ENCODE assay signal across 1 cellular context in the genomic region with DNA sequence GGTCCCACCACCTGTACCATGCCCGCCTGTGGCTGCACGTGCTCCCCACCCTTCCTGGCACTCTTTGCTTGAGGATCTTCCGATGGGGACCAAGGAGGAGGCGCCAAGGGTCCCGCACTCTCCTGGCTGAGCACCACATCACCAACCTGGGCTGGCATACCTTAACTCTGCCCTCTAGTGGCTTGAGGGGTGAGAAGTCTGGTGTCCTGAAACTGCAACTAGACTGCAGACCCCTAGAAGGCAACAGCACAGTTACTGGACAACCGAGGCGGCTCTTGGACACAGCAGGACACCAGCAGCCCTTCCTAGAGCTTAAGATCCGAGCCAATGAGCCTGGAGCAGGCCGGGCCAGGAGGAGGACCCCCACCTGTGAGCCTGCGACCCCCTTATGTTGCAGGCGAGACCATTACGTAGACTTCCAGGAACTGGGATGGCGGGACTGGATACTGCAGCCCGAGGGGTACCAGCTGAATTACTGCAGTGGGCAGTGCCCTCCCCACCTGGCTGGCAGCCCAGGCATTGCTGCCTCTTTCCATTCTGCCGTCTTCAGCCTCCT.
TF ChIP-seq lines count a peak whose summit lies in the region.

No MANE protein-coding gene starts in this region.

TF ChIP-seq in HEK293, 187 proteins besides CTCF, POLR2A, EP300 and RAD21 (continued from another document):
- TF ChIP-seq PRDM2 (tag by site-specific recombination; IDR thresholded peaks at IDR 0.05; ENCODE audit: borderline replicate concordance) = 0 out of 2 replicates have a peak, but pooled peaks have one; percentile 47
- TF ChIP-seq ZNF555 (tag by site-specific recombination; conservative IDR thresholded peaks at IDR 0.05) = no peak
- peak; percentile 84 for TF ChIP-seq ZNF2 (tag by site-specific recombination; IDR thresholded peaks at IDR 0.05)
- TF ChIP-seq, protein P1, sequence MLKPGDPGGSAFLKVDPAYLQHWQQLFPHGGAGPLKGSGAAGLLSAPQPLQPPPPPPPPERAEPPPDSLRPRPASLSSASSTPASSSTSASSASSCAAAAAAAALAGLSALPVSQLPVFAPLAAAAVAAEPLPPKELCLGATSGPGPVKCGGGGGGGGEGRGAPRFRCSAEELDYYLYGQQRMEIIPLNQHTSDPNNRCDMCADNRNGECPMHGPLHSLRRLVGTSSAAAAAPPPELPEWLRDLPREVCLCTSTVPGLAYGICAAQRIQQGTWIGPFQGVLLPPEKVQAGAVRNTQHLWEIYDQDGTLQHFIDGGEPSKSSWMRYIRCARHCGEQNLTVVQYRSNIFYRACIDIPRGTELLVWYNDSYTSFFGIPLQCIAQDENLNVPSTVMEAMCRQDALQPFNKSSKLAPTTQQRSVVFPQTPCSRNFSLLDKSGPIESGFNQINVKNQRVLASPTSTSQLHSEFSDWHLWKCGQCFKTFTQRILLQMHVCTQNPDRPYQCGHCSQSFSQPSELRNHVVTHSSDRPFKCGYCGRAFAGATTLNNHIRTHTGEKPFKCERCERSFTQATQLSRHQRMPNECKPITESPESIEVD (tag by site-specific recombination; IDR thresholded peaks at IDR 0.05) = no peak
- peak; percentile 46; the same call in 1 of the 2 replicates for TF ChIP-seq ZNF394 (tag by site-specific recombination; IDR thresholded peaks at IDR 0.05; ENCODE audit: borderline replicate concordance)
- TF ChIP-seq ZIC2 (tag by site-specific recombination; IDR thresholded peaks at IDR 0.05) = peak; percentile 77
- TF ChIP-seq, protein P2, sequence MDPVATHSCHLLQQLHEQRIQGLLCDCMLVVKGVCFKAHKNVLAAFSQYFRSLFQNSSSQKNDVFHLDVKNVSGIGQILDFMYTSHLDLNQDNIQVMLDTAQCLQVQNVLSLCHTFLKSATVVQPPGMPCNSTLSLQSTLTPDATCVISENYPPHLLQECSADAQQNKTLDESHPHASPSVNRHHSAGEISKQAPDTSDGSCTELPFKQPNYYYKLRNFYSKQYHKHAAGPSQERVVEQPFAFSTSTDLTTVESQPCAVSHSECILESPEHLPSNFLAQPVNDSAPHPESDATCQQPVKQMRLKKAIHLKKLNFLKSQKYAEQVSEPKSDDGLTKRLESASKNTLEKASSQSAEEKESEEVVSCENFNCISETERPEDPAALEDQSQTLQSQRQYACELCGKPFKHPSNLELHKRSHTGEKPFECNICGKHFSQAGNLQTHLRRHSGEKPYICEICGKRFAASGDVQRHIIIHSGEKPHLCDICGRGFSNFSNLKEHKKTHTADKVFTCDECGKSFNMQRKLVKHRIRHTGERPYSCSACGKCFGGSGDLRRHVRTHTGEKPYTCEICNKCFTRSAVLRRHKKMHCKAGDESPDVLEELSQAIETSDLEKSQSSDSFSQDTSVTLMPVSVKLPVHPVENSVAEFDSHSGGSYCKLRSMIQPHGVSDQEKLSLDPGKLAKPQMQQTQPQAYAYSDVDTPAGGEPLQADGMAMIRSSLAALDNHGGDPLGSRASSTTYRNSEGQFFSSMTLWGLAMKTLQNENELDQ (tag by site-specific recombination; IDR thresholded peaks at IDR 0.05; ENCODE audit: low read depth) = no peak
- TF ChIP-seq ZNF629 (tag by site-specific recombination; IDR thresholded peaks at IDR 0.05) = peak; percentile 24; the same call in 1 of the 2 replicates
- TF ChIP-seq ZNF48 (tag by site-specific recombination; IDR thresholded peaks at IDR 0.05) = no peak
- TF ChIP-seq ZNF335 (tag by site-specific recombination; conservative IDR thresholded peaks at IDR 0.05) = peak; percentile 23; the same call in 1 of the 2 replicates
- TF ChIP-seq, protein P3, sequence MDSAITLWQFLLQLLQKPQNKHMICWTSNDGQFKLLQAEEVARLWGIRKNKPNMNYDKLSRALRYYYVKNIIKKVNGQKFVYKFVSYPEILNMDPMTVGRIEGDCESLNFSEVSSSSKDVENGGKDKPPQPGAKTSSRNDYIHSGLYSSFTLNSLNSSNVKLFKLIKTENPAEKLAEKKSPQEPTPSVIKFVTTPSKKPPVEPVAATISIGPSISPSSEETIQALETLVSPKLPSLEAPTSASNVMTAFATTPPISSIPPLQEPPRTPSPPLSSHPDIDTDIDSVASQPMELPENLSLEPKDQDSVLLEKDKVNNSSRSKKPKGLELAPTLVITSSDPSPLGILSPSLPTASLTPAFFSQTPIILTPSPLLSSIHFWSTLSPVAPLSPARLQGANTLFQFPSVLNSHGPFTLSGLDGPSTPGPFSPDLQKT (IDR thresholded peaks at IDR 0.05; ENCODE audit: borderline replicate concordance, low read depth, low read length) = no peak
- peak; percentile 92 for TF ChIP-seq ZBTB48 (tag by site-specific recombination; IDR thresholded peaks at IDR 0.05)
- TF ChIP-seq ZFP69B (tag by site-specific recombination; IDR thresholded peaks at IDR 0.05) = peak; percentile 38
- no peak for TF ChIP-seq ZSCAN4 (tag by site-specific recombination; IDR thresholded peaks at IDR 0.05)
- TF ChIP-seq HIC1 (tag by site-specific recombination; IDR thresholded peaks at IDR 0.05) = peak; percentile 90
- TF ChIP-seq MEIS1 (CRISPR knock-in tag; IDR thresholded peaks at IDR 0.05; ENCODE audit: borderline replicate concordance) = no peak
- TF ChIP-seq ZNF16 (tag by site-specific recombination; IDR thresholded peaks at IDR 0.05; ENCODE audit: low read depth) = no peak
- TF ChIP-seq, protein P4, sequence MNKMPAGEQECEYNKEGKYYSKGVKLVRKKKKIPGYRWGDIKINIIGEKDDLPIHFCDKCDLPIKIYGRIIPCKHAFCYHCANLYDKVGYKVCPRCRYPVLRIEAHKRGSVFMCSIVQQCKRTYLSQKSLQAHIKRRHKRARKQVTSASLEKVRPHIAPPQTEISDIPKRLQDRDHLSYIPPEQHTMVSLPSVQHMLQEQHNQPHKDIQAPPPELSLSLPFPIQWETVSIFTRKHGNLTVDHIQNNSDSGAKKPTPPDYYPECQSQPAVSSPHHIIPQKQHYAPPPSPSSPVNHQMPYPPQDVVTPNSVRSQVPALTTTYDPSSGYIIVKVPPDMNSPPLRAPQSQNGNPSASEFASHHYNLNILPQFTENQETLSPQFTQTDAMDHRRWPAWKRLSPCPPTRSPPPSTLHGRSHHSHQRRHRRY (tag by site-specific recombination; IDR thresholded peaks at IDR 0.05) = 0 out of 2 replicates have a peak, but pooled peaks have one; percentile 49
- no peak for TF ChIP-seq ZNF423 (tag by site-specific recombination; IDR thresholded peaks at IDR 0.05)
- TF ChIP-seq ZEB2 (tag by site-specific recombination; IDR thresholded peaks at IDR 0.05) = peak; percentile 79
- TF ChIP-seq TRIM28 (IDR thresholded peaks at IDR 0.05; ENCODE audit: borderline replicate concordance, low read length) = peak; percentile 60; the same call in 1 of the 2 replicates
- TF ChIP-seq ZNF692 (tag by site-specific recombination; IDR thresholded peaks at IDR 0.05) = peak; percentile 64
- TF ChIP-seq ZNF558 (tag by site-specific recombination; IDR thresholded peaks at IDR 0.05) = 0 out of 2 replicates have a peak, but pooled peaks have one; percentile 15
- 0 out of 2 replicates have a peak, but pooled peaks have one; percentile 36 for TF ChIP-seq SP3 (tag by site-specific recombination; IDR thresholded peaks at IDR 0.05)
- TF ChIP-seq ZNF777 (tag by site-specific recombination; IDR thresholded peaks at IDR 0.05; ENCODE audit: borderline replicate concordance) = no peak
- TF ChIP-seq KLF1 (tag by site-specific recombination; IDR thresholded peaks at IDR 0.05) = 0 out of 2 replicates have a peak, but pooled peaks have one; percentile 16
- TF ChIP-seq, protein P5, sequence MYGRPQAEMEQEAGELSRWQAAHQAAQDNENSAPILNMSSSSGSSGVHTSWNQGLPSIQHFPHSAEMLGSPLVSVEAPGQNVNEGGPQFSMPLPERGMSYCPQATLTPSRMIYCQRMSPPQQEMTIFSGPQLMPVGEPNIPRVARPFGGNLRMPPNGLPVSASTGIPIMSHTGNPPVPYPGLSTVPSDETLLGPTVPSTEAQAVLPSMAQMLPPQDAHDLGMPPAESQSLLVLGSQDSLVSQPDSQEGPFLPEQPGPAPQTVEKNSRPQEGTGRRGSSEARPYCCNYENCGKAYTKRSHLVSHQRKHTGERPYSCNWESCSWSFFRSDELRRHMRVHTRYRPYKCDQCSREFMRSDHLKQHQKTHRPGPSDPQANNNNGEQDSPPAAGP (tag by site-specific recombination; IDR thresholded peaks at IDR 0.05) = 0 out of 2 replicates have a peak, but pooled peaks have one; percentile 13
- peak; percentile 98 for TF ChIP-seq ZNF530 (tag by site-specific recombination; IDR thresholded peaks at IDR 0.05; ENCODE audit: low read depth)
- peak; percentile 62 for TF ChIP-seq ZNF600 (tag by site-specific recombination; IDR thresholded peaks at IDR 0.05)
- TF ChIP-seq KLF16 (tag by site-specific recombination; IDR thresholded peaks at IDR 0.05) = no peak
- TF ChIP-seq ZNF501 (tag by site-specific recombination; IDR thresholded peaks at IDR 0.05) = peak; percentile 71; the same call in 1 of the 2 replicates
- peak; percentile 34; the same call in 1 of the 2 replicates for TF ChIP-seq ZNF366 (tag by site-specific recombination; conservative IDR thresholded peaks at IDR 0.05)
- TF ChIP-seq ZBTB17 (tag by site-specific recombination; IDR thresholded peaks at IDR 0.05) = 0 out of 2 replicates have a peak, but pooled peaks have one; percentile 63
